Comparison of ENCODE assay signal across 9 cellular contexts in genomic region chr12:109910969-109911348, GRCh38. TPM values are rescaled to one million over a fixed set of nuclear protein-coding genes. Genes with fewer than 3 reads are reported as not detected.
DNase-seq lines count a peak whose midpoint lies in the region; ATAC-seq and TF ChIP-seq lines count a peak whose summit lies in the region.
"Had no signal": no experiment of that assay in that cellular context is flagged by ENCODE, and none has a peak within 500 bp of the region (broad histone marks: within the 10 kb centered on the region; RNA-seq: fewer than 3 reads in every experiment).

No MANE protein-coding gene starts in this region.

- intact Hi-C loops in body of pancreas (cut with DNase I) (no loop called here), left cardiac atrium (cut with DNase I) (no loop called here)

- H3K9me3 Mint-ChIP-seq in activated naive CD4-positive, alpha-beta T cell treated with anti-CD3 and anti-CD28 coated beads, Interleukin-2, amount 10 ng/mL, durations not matched to agents 7 days and 5 days, result no peaks in the 10 kb centered on the region

- H2AK5ac ChIP-seq in mesenchymal stem cell (ENCODE audit: low read length, severe bottlenecking), result no peak overlapping the region

- no peak overlapping the region for H3K23ac ChIP-seq in mesenchymal stem cell (ENCODE audit: low read length in 2 of 2)

- no peak overlapping the region for H2BK5ac ChIP-seq in mesenchymal stem cell (ENCODE audit: low read depth, low read length, poor library complexity, severe bottlenecking)

- ATAC-seq in HG02610 (IDR thresholded peaks at IDR 0.05; ENCODE audit: unreplicated experiment), result no peak
- no peak for ATAC-seq in GM18870 (IDR thresholded peaks at IDR 0.05; ENCODE audit: unreplicated experiment)
- ATAC-seq in body of pancreas, result no peak
- no peak for ATAC-seq in left cardiac atrium

- TF ChIP-seq POLR2A in body of pancreas (IDR thresholded peaks at IDR 0.05), result no peak

- H2BK120ac ChIP-seq in mesenchymal stem cell (ENCODE audit: low read depth, low read length), result no peak overlapping the region

- H3K18ac ChIP-seq in mesenchymal stem cell (ENCODE audit: low read depth in 1 of 2, low read length in 2 of 2), result no peak overlapping the region

- peaks cover 65% of the 10 kb centered on the region for H3K36me3 Mint-ChIP-seq in activated naive CD4-positive, alpha-beta T cell treated with anti-CD3 and anti-CD28 coated beads, Interleukin-2, amount 10 ng/mL, durations not matched to agents 7 days and 5 days

- H3K27me3 Mint-ChIP-seq in activated naive CD4-positive, alpha-beta T cell treated with anti-CD3 and anti-CD28 coated beads, Interleukin-2, amount 10 ng/mL, durations not matched to agents 7 days and 5 days, result no peaks in the 10 kb centered on the region

- no peak overlapping the region for H3K4ac ChIP-seq in mesenchymal stem cell (ENCODE audit: low read depth in 1 of 2, low read length in 2 of 2)

- H3K9me3 ChIP-seq in mesenchymal stem cell (ENCODE audit: control insufficient read depth, low read length) (no peaks in the 10 kb centered on the region), body of pancreas (no peaks in the 10 kb centered on the region)

- no peak overlapping the region for H2BK12ac ChIP-seq in mesenchymal stem cell (ENCODE audit: low read length in 2 of 2)

- no peak overlapping the region for H3K27ac ChIP-seq in mesenchymal stem cell (ENCODE audit: low read length, poor library complexity, severe bottlenecking)
- H3K27ac ChIP-seq in body of pancreas, result no peak overlapping the region
- H3K27ac ChIP-seq: HL-60 had no signal

- H3K4me1 ChIP-seq in mesenchymal stem cell (ENCODE audit: control insufficient read depth, insufficient read depth, low read depth, low read length), result peaks cover 1% of the 10 kb centered on the region
- H3K4me1 ChIP-seq in body of pancreas, result peaks cover 18% of the 10 kb centered on the region

- WGBS in mesenchymal stem cell, result 65% methylated on average over 12 of the region's 12 CpGs
- WGBS in body of pancreas, 2 donors, result 78 to 84% methylated on average over 6 to 12 of the region's 12 CpGs

- H2BK15ac ChIP-seq in mesenchymal stem cell (ENCODE audit: low read depth, poor library complexity, severe bottlenecking), result no peak overlapping the region

- TF ChIP-seq CTCF in body of pancreas (IDR thresholded peaks at IDR 0.05), result no peak

- no peak overlapping the region for H3K4me2 ChIP-seq in mesenchymal stem cell (ENCODE audit: low read length, poor library complexity, severe bottlenecking)

- H4K8ac ChIP-seq in mesenchymal stem cell (ENCODE audit: low read length), result no peak overlapping the region

- peaks cover 2% of the 10 kb centered on the region for H3K79me1 ChIP-seq in mesenchymal stem cell (replicated peaks; ENCODE audit: low read length, poor library complexity, severe bottlenecking)

- H3K27ac Mint-ChIP-seq in activated naive CD4-positive, alpha-beta T cell treated with anti-CD3 and anti-CD28 coated beads, Interleukin-2, amount 10 ng/mL, durations not matched to agents 7 days and 5 days, result no peak overlapping the region

- no peak overlapping the region for H3K4me3 ChIP-seq in mesenchymal stem cell (ENCODE audit: insufficient read depth in 1 of 2, low read depth in 1 of 2, low read length in 2 of 2)
- H3K4me3 ChIP-seq in body of pancreas, result no peak overlapping the region

- H2AFZ ChIP-seq in mesenchymal stem cell (ENCODE audit: low read depth, low read length), result no peak overlapping the region

- DNase-seq in EH (ENCODE audit: low read depth) (peak; percentile 33), HuH-7 (ENCODE audit: low spot score) (peak; percentile 89), mesenchymal stem cell (peak; percentile 28), body of pancreas (no peak), left cardiac atrium (no peak)
- peak; percentile 43 for DNase-seq in activated naive CD4-positive, alpha-beta T cell treated with anti-CD3 and anti-CD28 coated beads, Interleukin-2, amount 10 ng/mL, durations not matched to agents 7 days and 5 days

- H3K36me3 ChIP-seq in mesenchymal stem cell (ENCODE audit: control insufficient read depth in 1 of 2, insufficient read depth in 2 of 2, low read depth in 1 of 2, low read length in 2 of 2) (peaks cover 65 to 98% of the 10 kb centered on the region in 2 experiments), body of pancreas (replicated peaks in 1 of 2; ENCODE audit: insufficient read depth in 1 of 2, low read depth in 2 of 2) (peaks cover 7 to 19% of the 10 kb centered on the region in 2 donors)

- no peak overlapping the region for H3K4me3 Mint-ChIP-seq in activated naive CD4-positive, alpha-beta T cell treated with anti-CD3 and anti-CD28 coated beads, Interleukin-2, amount 10 ng/mL, durations not matched to agents 7 days and 5 days

- H4K91ac ChIP-seq in mesenchymal stem cell (ENCODE audit: low read length), result no peak overlapping the region

- no peaks in the 10 kb centered on the region for H3K4me1 Mint-ChIP-seq in activated naive CD4-positive, alpha-beta T cell treated with anti-CD3 and anti-CD28 coated beads, Interleukin-2, amount 10 ng/mL, durations not matched to agents 7 days and 5 days

- H3K27me3 ChIP-seq in mesenchymal stem cell (ENCODE audit: control insufficient read depth in 1 of 2, insufficient read depth in 1 of 2, low read length in 2 of 2) (no peaks in the 10 kb centered on the region), body of pancreas (no peaks in the 10 kb centered on the region)

- no peak overlapping the region for H3K9ac ChIP-seq in mesenchymal stem cell (ENCODE audit: low read length)

- CTCF ChIA-PET in activated naive CD4-positive, alpha-beta T cell treated with anti-CD3 and anti-CD28 coated beads, Interleukin-2, amount 10 ng/mL, durations not matched to agents 7 days and 5 days (lab: Charles Lee), result interaction anchor here (0.9 to 1.7 kb wide), 4 partner anchors 10 to 57 kb away, joined by 3 to 7 read pairs (median 5); partner anchors contain the start of gene TCHP

- H3K14ac ChIP-seq in mesenchymal stem cell (ENCODE audit: low read length in 2 of 2), result no peak overlapping the region

RNA-seq across cellular contexts. Expression of gene TCHP, which starts 10.9 kb away (rescaled TPM):
- polyA plus RNA-seq in mesenchymal stem cell (2013, experiment 1 of 2), result 8.0 TPM
- 7.8 TPM for polyA plus RNA-seq in mesenchymal stem cell (2013, experiment 2 of 2)
- total RNA-seq in body of pancreas (10 to 100 TPM; 29.3 to 72.2 TPM), left cardiac atrium (10 to 100 TPM; 10.9 to 11.5 TPM)

RNA-seq across cellular contexts. Expression of gene GLTP, which starts 30.6 kb away (rescaled TPM):
- polyA plus RNA-seq in mesenchymal stem cell (2013, experiment 1 of 2), result 41.5 TPM
- 42.0 TPM for polyA plus RNA-seq in mesenchymal stem cell (2013, experiment 2 of 2)
- total RNA-seq in body of pancreas, result 10 to 100 TPM; 21.1 to 27.8 TPM
- 10 to 100 TPM; 22.7 to 28.5 TPM for total RNA-seq in left cardiac atrium

Comparison
In these comparisons a context has a peak if more than half of its experiments do, and no peak if none do; other contexts are left out.
1. DNase-seq: peak in EH (single experiment), HuH-7 (single experiment), activated naive CD4-positive, alpha-beta T cell treated with anti-CD3 and anti-CD28 coated beads, Interleukin-2, amount 10 ng/mL, durations not matched to agents 7 days and 5 days (single experiment) and mesenchymal stem cell (single experiment); none in body of pancreas (0 of 4) and left cardiac atrium (single experiment).